ENCODE assay signal across 15 cellular contexts in the genomic region with DNA sequence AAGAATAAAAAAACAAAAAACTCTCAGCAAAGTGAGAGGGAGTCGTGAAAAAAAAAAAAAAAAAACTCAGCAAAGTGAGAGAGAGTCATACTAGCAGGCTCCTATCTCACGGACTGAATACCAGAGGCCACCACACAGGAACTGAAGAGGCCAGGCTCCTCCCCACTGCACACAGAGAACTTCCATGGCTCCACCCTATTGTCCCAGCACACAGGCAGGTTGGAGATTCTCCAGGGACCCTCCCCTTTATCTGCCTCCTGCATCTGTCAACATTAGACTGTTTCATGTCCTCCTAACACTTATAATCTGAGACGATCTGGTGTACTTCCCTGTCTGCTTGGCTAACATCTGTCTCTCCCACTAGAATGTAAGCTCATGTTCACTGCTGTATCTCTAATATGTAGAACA. TPM values are rescaled to one million over a fixed set of nuclear protein-coding genes. Genes with fewer than 3 reads are reported as not detected.
DNase-seq lines count a peak whose midpoint lies in the region; ATAC-seq and TF ChIP-seq lines count a peak whose summit lies in the region.
"Had no signal": no experiment of that assay in that cellular context is flagged by ENCODE, and none has a peak within 500 bp of the region (broad histone marks: within the 10 kb centered on the region; RNA-seq: fewer than 3 reads in every experiment).

No MANE protein-coding gene starts in this region.

- no peak for TF ChIP-seq CTCF in choroid plexus epithelial cell (conservative IDR thresholded peaks at IDR 0.05; ENCODE audit: low read depth, low read length)
- no peak for TF ChIP-seq CTCF in right lobe of liver (IDR thresholded peaks at IDR 0.05)
- no peak for TF ChIP-seq CTCF in WERI-Rb-1 (IDR thresholded peaks at IDR 0.05; ENCODE audit: low read depth, low read length)
- TF ChIP-seq CTCF in esophagus squamous epithelium (IDR thresholded peaks at IDR 0.05), result no peak

- CTCF ChIA-PET in HEK293T (lab: Yijun Ruan, JAX), result no interaction called here

- H3K27me3 ChIP-seq in right lobe of liver, result no peaks in the 10 kb centered on the region
- no peaks in the 10 kb centered on the region for H3K27me3 ChIP-seq in WERI-Rb-1 (ENCODE audit: insufficient read depth, low read depth, severe bottlenecking)
- H3K27me3 ChIP-seq in esophagus squamous epithelium, result no peaks in the 10 kb centered on the region

- DNase-seq in EH (ENCODE audit: low read depth) (peak; percentile 80), NCI-H69 (lab: John Stamatoyannopoulos, UW) (peak; percentile 62), choroid plexus epithelial cell (ENCODE audit: low read depth) (peak; percentile 56), right lobe of liver (peak in 1 of 3 donors; percentile 24), HEK293T (ENCODE audit: extremely low spot score) (no peak), WERI-Rb-1 (no peak), KG1 (lab: John Stamatoyannopoulos, UW) (no peak), esophagus squamous epithelium (lab: John Stamatoyannopoulos, UW) (no peak)
- DNase-seq: activated naive CD8-positive, alpha-beta T cell treated with anti-CD3 and anti-CD28 coated beads, Interleukin-2, amount 10 ng/mL, durations not matched to agents 7 days and 5 days; CD4-positive, CD25-positive, alpha-beta regulatory T cell; effector CD4-positive, alpha-beta T cell; HCEC 1CT; NCI-H1048; stimulated activated CD4-positive, alpha-beta T cell treated with anti-CD3 and anti-CD28 coated beads, Interleukin-12 subunit alpha, Interleukin-12 subunit beta, amount 100 ng/mL, for 4 hours; stimulated activated CD8-positive, alpha-beta memory T cell treated with anti-CD3 and anti-CD28 coated beads, Interleukin-4, amount 100 ng/mL, for 48 hours had no signal

- H3K27ac ChIP-seq in right lobe of liver (no peak overlapping the region), WERI-Rb-1 (no peak overlapping the region), esophagus squamous epithelium (no peak overlapping the region)

- ATAC-seq in right lobe of liver, result peak; percentile 32 to 82 (median 52)

- POLR2A ChIA-PET in HEK293T (lab: Yijun Ruan, JAX), result no interaction called here

- H3K4me3 ChIP-seq in choroid plexus epithelial cell (ENCODE audit: low read depth, low read length) (no peak overlapping the region), right lobe of liver (no peak overlapping the region), WERI-Rb-1 (ENCODE audit: low read depth, low read length) (no peak overlapping the region), esophagus squamous epithelium (no peak overlapping the region)

- WGBS in right lobe of liver (ENCODE audit: insufficient coverage, low coverage, low lambda C conversion rate, missing lambda C conversion rate), result 38% methylated on average over 3 of the region's 3 CpGs
- 43 to 51% methylated on average over 3 of the region's 3 CpGs for WGBS in esophagus squamous epithelium, 2 donors

- H3K4me1 ChIP-seq in right lobe of liver (peaks cover 0 to 2% (median 0%) of the 10 kb centered on the region in 4 donors), esophagus squamous epithelium (no peaks in the 10 kb centered on the region)

- H3K36me3 ChIP-seq in right lobe of liver (no peaks in the 10 kb centered on the region), WERI-Rb-1 (no peaks in the 10 kb centered on the region), esophagus squamous epithelium (no peaks in the 10 kb centered on the region)

- H3K9me3 ChIP-seq in right lobe of liver (no peaks in the 10 kb centered on the region), WERI-Rb-1 (ENCODE audit: severe bottlenecking) (peaks cover 9% of the 10 kb centered on the region), esophagus squamous epithelium (no peaks in the 10 kb centered on the region)

- TF ChIP-seq POLR2A in right lobe of liver (IDR thresholded peaks at IDR 0.05) (no peak), esophagus squamous epithelium (IDR thresholded peaks at IDR 0.05) (no peak)

- intact Hi-C loops in right lobe of liver (cut with DNase I) (no loop called here), esophagus squamous epithelium (cut with DNase I) (no loop called here)

TF ChIP-seq in HEK293T, 16 proteins besides CTCF, POLR2A, EP300 and RAD21:
- TF ChIP-seq NFRKB (IDR thresholded peaks at IDR 0.05) (no peak), ELF4 (IDR thresholded peaks at IDR 0.05) (no peak), HDGF (IDR thresholded peaks at IDR 0.05; ENCODE audit: borderline replicate concordance) (no peak), ZNF384 (IDR thresholded peaks at IDR 0.05) (no peak), FOXA1 (IDR thresholded peaks at IDR 0.05) (no peak), SP1 (IDR thresholded peaks at IDR 0.05) (no peak), FOXK2 (IDR thresholded peaks at IDR 0.05) (no peak), FOXM1 (IDR thresholded peaks at IDR 0.05; ENCODE audit: borderline replicate concordance) (no peak), CTBP1 (IDR thresholded peaks at IDR 0.05; ENCODE audit: borderline replicate concordance) (no peak)

RNA-seq across cellular contexts. Expression of gene FARP1, which starts 37.0 kb away (rescaled TPM):
- 100 to 1,000 TPM in 1 of 6 experiments, 10 to 100 TPM in 5; 44.9 to 104 (median 80.0) TPM for total RNA-seq in right lobe of liver
- 10 to 100 TPM in 1 of 4 donors, 1 to 10 TPM in 3; 1.5 to 10.3 (median 6.4) TPM for total RNA-seq in esophagus squamous epithelium

Comparison
In these comparisons a context has a peak if more than half of its experiments do, and no peak if none do; other contexts are left out.
1. DNase-seq: peak in EH (single experiment), NCI-H69 (single experiment) and choroid plexus epithelial cell (single experiment); none in HEK293T (single experiment), WERI-Rb-1 (single experiment), KG1 (single experiment) and esophagus squamous epithelium (single experiment).
2. RNA of gene FARP1, which starts 37.0 kb away (total RNA-seq): 44.9 to 104 TPM in right lobe of liver; 1.5 to 10.3 TPM in esophagus squamous epithelium; every median in the first group is over 4 times any median in the second.